In the genomic region with DNA sequence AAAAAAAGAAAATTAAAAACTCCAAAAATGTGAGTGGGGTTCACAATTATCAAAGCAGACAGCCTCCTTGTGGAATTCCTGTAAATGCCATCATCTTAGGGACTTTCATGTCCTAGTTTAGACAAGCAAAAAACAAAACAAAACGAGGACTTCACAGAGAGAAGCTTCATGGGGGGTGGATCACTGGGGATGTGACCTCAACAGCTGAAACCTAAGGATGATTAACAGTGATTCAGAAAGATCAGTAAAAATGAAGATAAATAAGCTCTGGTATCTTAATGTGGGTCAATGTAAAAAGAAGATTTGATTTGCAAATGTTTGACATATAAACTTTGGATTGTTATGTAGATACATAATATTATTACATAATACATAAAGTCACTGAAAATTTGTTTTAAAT, we compare ENCODE assay signal across 16 cellular contexts. TPM values are rescaled to one million over a fixed set of nuclear protein-coding genes. Genes with fewer than 3 reads are reported as not detected.
A peak's percentile ranks its signal among the peaks of the same experiment; 100 is the strongest.
DNase-seq lines count a peak whose midpoint lies in the region; ATAC-seq and TF ChIP-seq lines count a peak whose summit lies in the region.
"Had no signal": no experiment of that assay in that cellular context is flagged by ENCODE, and none has a peak within 500 bp of the region (broad histone marks: within the 10 kb centered on the region; RNA-seq: fewer than 3 reads in every experiment).

No MANE protein-coding gene starts in this region.

- H3K36me3 ChIP-seq in brain microvascular endothelial cell (replicated peaks) = no peaks in the 10 kb centered on the region
- H3K36me3 ChIP-seq: BE2C had no signal

- ATAC-seq in omental fat pad (ENCODE audit: low FRiP score) = no peak
- ATAC-seq: A549, GM12878, HepG2 had no signal

- H3K27ac ChIP-seq in brain microvascular endothelial cell = no peak overlapping the region
- H3K27ac ChIP-seq: A549, C4-2B had no signal

- no peaks in the 10 kb centered on the region for H3K27me3 ChIP-seq in brain microvascular endothelial cell (replicated peaks)
- H3K27me3 ChIP-seq: BE2C had no signal

- in situ Hi-C loops in brain microvascular endothelial cell (cut with HindIII; ENCODE audit: low pct_ligation_motif_present, low sequenced_read_pairs) = no loop called here

- no peak for TF ChIP-seq CTCF in brain microvascular endothelial cell (IDR thresholded peaks at IDR 0.05; ENCODE audit: low read depth, low read length, missing control alignments)
- no peak for TF ChIP-seq CTCF in omental fat pad (IDR thresholded peaks at IDR 0.05)

- DNase-seq in HCEC 1CT = peak; percentile 53
- peak; percentile 27 for DNase-seq in brain microvascular endothelial cell
- DNase-seq in myocyte (ENCODE audit: low read depth) = peak; percentile 9
- no peak for DNase-seq in omental fat pad (ENCODE audit: low spot score)
- DNase-seq in NCI-H2227 (lab: John Stamatoyannopoulos, UW; ENCODE audit: unreplicated experiment) = no peak
- no peak for DNase-seq in midbrain (lab: John Stamatoyannopoulos, UW)
- DNase-seq: BE2C; CD4-positive, alpha-beta memory T cell; DMS79; GOT3; H9 had no signal

- no peak overlapping the region for H3K4me3 ChIP-seq in brain microvascular endothelial cell (ENCODE audit: low read depth, low read length)
- H3K4me3 ChIP-seq: A549, GM12878 had no signal

RNA-seq across cellular contexts. Expression of gene OR10W1, which starts 8.1 kb away (rescaled TPM):
- total RNA-seq in myocyte (not detected in 2 replicates), omental fat pad (not detected)
- polyA plus RNA-seq in myocyte (2012) = not detected
- total RNA-seq: CD4-positive, alpha-beta memory T cell; GM12878; H9; HepG2 had no signal
- polyA plus RNA-seq: A549; AG04450; CD4-positive, alpha-beta memory T cell; GM12878; HepG2 had no signal

RNA-seq across cellular contexts. Expression of gene OR10Q1, which starts 47.4 kb away (rescaled TPM):
- total RNA-seq in myocyte (not detected in 2 replicates), omental fat pad (not detected)
- polyA plus RNA-seq in myocyte (2012) = not detected
- total RNA-seq: CD4-positive, alpha-beta memory T cell; GM12878; H9; HepG2 had no signal
- polyA plus RNA-seq: A549; CD4-positive, alpha-beta memory T cell; GM12878 had no signal

Comparison
In these comparisons a context has a peak if more than half of its experiments do, and no peak if none do; other contexts are left out.
1. DNase-seq: peak in HCEC 1CT (single experiment), brain microvascular endothelial cell (single experiment) and myocyte (single experiment); none in omental fat pad (single experiment), NCI-H2227 (single experiment) and midbrain (single experiment).